ENCODE assay signal across 1 cellular context in genomic region chr15:75653347-75653913, GRCh38.
TF ChIP-seq lines count a peak whose summit lies in the region.

No MANE protein-coding gene starts in this region.

TF ChIP-seq in K562, 482 proteins besides CTCF, POLR2A, EP300 and RAD21:
- TF ChIP-seq RBFOX2 (IDR thresholded peaks at IDR 0.05; ENCODE audit: low read depth, low read length) (peak; percentile 32; the same call in 1 of the 2 replicates), MAX (CRISPR knock-in tag; IDR thresholded peaks at IDR 0.05) (no peak)
TF ChIP-seq in K562: peak in this region for 1.
